ENCODE assay signal across 9 cellular contexts in the genomic region with DNA sequence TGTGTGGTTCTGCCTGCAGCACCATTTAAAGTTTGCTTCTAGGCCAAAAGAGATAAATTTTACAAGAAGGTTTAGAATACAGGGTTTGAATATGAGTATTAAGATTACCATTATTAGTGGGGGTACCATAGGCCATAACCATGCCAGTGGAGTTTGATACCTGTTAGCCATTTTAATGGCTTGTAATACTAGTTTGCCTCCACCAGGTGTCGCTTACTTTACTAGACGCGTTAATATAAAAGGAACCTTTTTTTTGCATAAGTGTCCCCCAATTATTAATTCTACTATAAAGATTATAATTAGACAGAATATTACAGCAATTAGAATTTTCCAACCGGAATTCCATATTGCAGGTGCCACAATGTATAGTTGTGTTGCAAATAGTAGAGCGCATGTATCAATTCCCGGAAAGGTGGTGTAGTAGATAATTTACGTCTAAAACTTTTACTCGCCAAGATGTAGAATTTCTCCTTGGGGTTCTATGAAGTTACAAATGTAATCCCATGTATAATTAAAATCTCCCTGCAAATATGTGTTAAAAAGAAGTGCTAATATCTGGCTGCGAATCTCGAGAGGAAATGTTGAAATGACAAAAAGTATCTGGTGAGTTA. TPM values are rescaled to one million over a fixed set of nuclear protein-coding genes. Genes with fewer than 3 reads are reported as not detected.
DNase-seq lines count a peak whose midpoint lies in the region; ATAC-seq and TF ChIP-seq lines count a peak whose summit lies in the region.
"Had no signal": no experiment of that assay in that cellular context is flagged by ENCODE, and none has a peak within 500 bp of the region (broad histone marks: within the 10 kb centered on the region; RNA-seq: fewer than 3 reads in every experiment).

No MANE protein-coding gene starts in this region.

- 71 to 72% methylated on average over 10 of the region's 10 CpGs for WGBS in sigmoid colon, 2 donors

- H3K9me3 ChIP-seq in sigmoid colon, result no peaks in the 10 kb centered on the region

- no peaks in the 10 kb centered on the region for H3K4me1 Mint-ChIP-seq in activated naive CD8-positive, alpha-beta T cell treated with anti-CD3 and anti-CD28 coated beads, Interleukin-2, amount 50 U/mL, for 24 hours

- intact Hi-C loops in sigmoid colon (cut with DNase I), result no loop called here

- no peaks in the 10 kb centered on the region for H3K9me3 Mint-ChIP-seq in activated naive CD8-positive, alpha-beta T cell treated with anti-CD3 and anti-CD28 coated beads, Interleukin-2, amount 50 U/mL, for 24 hours
- H3K9me3 Mint-ChIP-seq: effector memory CD8-positive, alpha-beta T cell had no signal

- peak; percentile 15 for DNase-seq in EL
- peak; percentile 14 to 42 for DNase-seq in Kasumi-1 (lab: John Stamatoyannopoulos, UW)
- no peak for DNase-seq in astrocyte of the cerebellum (ENCODE audit: low read depth)
- peak; percentile 11 for DNase-seq in myocyte (ENCODE audit: low read depth)
- DNase-seq in activated naive CD8-positive, alpha-beta T cell treated with anti-CD3 and anti-CD28 coated beads, Interleukin-2, amount 50 U/mL, for 24 hours, result no peak
- no peak for DNase-seq in sigmoid colon
- DNase-seq in NCI-H1436 treated with DMSO at 0.1 percent for 48 hours (lab: John Stamatoyannopoulos, UW), result no peak
- DNase-seq in DMS153 treated with DMSO at 0.1 percent for 48 hours (lab: John Stamatoyannopoulos, UW; ENCODE audit: unreplicated experiment), result no peak
- DNase-seq: effector memory CD8-positive, alpha-beta T cell had no signal

- ATAC-seq in activated naive CD8-positive, alpha-beta T cell treated with anti-CD3 and anti-CD28 coated beads, Interleukin-2, amount 50 U/mL, for 24 hours, result no peak
- ATAC-seq: effector memory CD8-positive, alpha-beta T cell had no signal

- TF ChIP-seq EP300 in sigmoid colon (IDR thresholded peaks at IDR 0.05), result no peak

- H3K4me1 ChIP-seq in sigmoid colon, result no peaks in the 10 kb centered on the region

- in situ Hi-C loops in astrocyte of the cerebellum (cut with HindIII; ENCODE audit: low sequenced_read_pairs), result no loop called here

- peaks cover 10% of the 10 kb centered on the region for H3K27me3 Mint-ChIP-seq in activated naive CD8-positive, alpha-beta T cell treated with anti-CD3 and anti-CD28 coated beads, Interleukin-2, amount 50 U/mL, for 24 hours

- H3K4me3 Mint-ChIP-seq in activated naive CD8-positive, alpha-beta T cell treated with anti-CD3 and anti-CD28 coated beads, Interleukin-2, amount 50 U/mL, for 24 hours, result no peak overlapping the region
- H3K4me3 Mint-ChIP-seq: effector memory CD8-positive, alpha-beta T cell had no signal

- H3K27ac Mint-ChIP-seq in activated naive CD8-positive, alpha-beta T cell treated with anti-CD3 and anti-CD28 coated beads, Interleukin-2, amount 50 U/mL, for 24 hours, result no peak overlapping the region
- H3K27ac Mint-ChIP-seq: effector memory CD8-positive, alpha-beta T cell had no signal

- H3K36me3 Mint-ChIP-seq in activated naive CD8-positive, alpha-beta T cell treated with anti-CD3 and anti-CD28 coated beads, Interleukin-2, amount 50 U/mL, for 24 hours (ENCODE audit: low read depth), result no peaks in the 10 kb centered on the region

- H3K27me3 ChIP-seq in sigmoid colon, result no peaks in the 10 kb centered on the region

- H3K27ac ChIP-seq in sigmoid colon, result no peak overlapping the region

- no peak for TF ChIP-seq POLR2A in sigmoid colon (IDR thresholded peaks at IDR 0.05)

- no peaks in the 10 kb centered on the region for H3K36me3 ChIP-seq in sigmoid colon

- no peak overlapping the region for H3K4me3 ChIP-seq in astrocyte of the cerebellum (ENCODE audit: low read depth, low read length)
- no peak overlapping the region for H3K4me3 ChIP-seq in sigmoid colon

- TF ChIP-seq CTCF in astrocyte of the cerebellum (IDR thresholded peaks at IDR 0.05; ENCODE audit: low read depth, low read length, missing control alignments) (peak; percentile 23), sigmoid colon (IDR thresholded peaks at IDR 0.05) (no peak)

RNA-seq across cellular contexts. Expression of a gene that starts 16.1 kb away (rescaled TPM):
- total RNA-seq in myocyte (not detected in 2 replicates), sigmoid colon (1 to 10 TPM in 1 of 4 donors, not detected in 3; 1.2 TPM)
- not detected for polyA plus RNA-seq in myocyte (2012)
- under 1 TPM in 1 of 3 donors, not detected in 2; 0.23 TPM for polyA plus RNA-seq in sigmoid colon

RNA-seq across cellular contexts. Expression of a gene that starts 35.1 kb away (rescaled TPM):
- total RNA-seq in myocyte (not detected in 2 replicates), sigmoid colon (10 to 100 TPM; 26.1 to 51.0 (median 32.2) TPM)
- not detected for polyA plus RNA-seq in myocyte (2012)
- polyA plus RNA-seq in sigmoid colon, result 10 to 100 TPM in 2 of 3 donors, 1 to 10 TPM in 1; 6.9 to 39.8 (median 12.6) TPM

RNA-seq across cellular contexts. Expression of a gene that starts 53.1 kb away (rescaled TPM):
- total RNA-seq in myocyte (not detected in 2 replicates), sigmoid colon (1 to 10 TPM in 3 of 4 donors, under 1 TPM in 1; 0.41 to 7.2 (median 3.2) TPM)
- not detected for polyA plus RNA-seq in myocyte (2012)
- polyA plus RNA-seq in sigmoid colon, result under 1 TPM in 1 of 3 donors, not detected in 2; 0.25 TPM

Comparison
In these comparisons a context has a peak if more than half of its experiments do, and no peak if none do; other contexts are left out.
1. DNase-seq: peak in EL (single experiment), Kasumi-1 (2 of 2) and myocyte (single experiment); none in astrocyte of the cerebellum (single experiment), activated naive CD8-positive, alpha-beta T cell treated with anti-CD3 and anti-CD28 coated beads, Interleukin-2, amount 50 U/mL, for 24 hours (single experiment), sigmoid colon (single experiment), NCI-H1436 treated with DMSO at 0.1 percent for 48 hours (single experiment) and DMS153 treated with DMSO at 0.1 percent for 48 hours (single experiment).
2. RNA of a gene that starts 35.1 kb away (total RNA-seq): 26.1 to 51.0 TPM in sigmoid colon; not detected in myocyte; every median in the first group is over 10 times any median in the second.